ENCODE assay signal across 1 cellular context in genomic region chr3:114318295-114318694, GRCh38.
TF ChIP-seq lines count a peak whose summit lies in the region.

No MANE protein-coding gene starts in this region.

TF ChIP-seq in H1, 55 proteins besides CTCF, POLR2A, EP300 and RAD21:
- TF ChIP-seq MAX (IDR thresholded peaks at IDR 0.05) (no peak), ATF2 (IDR thresholded peaks at IDR 0.05; ENCODE audit: low read length) (no peak), SP2 (IDR thresholded peaks at IDR 0.05; ENCODE audit: low read length) (no peak), TBP (IDR thresholded peaks at IDR 0.05; ENCODE audit: low read depth, low read length) (no peak), SP1 (IDR thresholded peaks at IDR 0.05; ENCODE audit: low read depth, low read length) (no peak), PHF8 (conservative IDR thresholded peaks at IDR 0.05; ENCODE audit: low read depth, low read length) (no peak), CHD2 (IDR thresholded peaks at IDR 0.05; ENCODE audit: low read length) (no peak), CREB1 (IDR thresholded peaks at IDR 0.05) (no peak), TEAD4 (IDR thresholded peaks at IDR 0.05; ENCODE audit: low read depth, low read length) (no peak), JUND (IDR thresholded peaks at IDR 0.05; ENCODE audit: low read length) (no peak)
TF ChIP-seq in H1: peak in this region for 0.
